Comparison of ENCODE assay signal across 38 cellular contexts in the genomic region with DNA sequence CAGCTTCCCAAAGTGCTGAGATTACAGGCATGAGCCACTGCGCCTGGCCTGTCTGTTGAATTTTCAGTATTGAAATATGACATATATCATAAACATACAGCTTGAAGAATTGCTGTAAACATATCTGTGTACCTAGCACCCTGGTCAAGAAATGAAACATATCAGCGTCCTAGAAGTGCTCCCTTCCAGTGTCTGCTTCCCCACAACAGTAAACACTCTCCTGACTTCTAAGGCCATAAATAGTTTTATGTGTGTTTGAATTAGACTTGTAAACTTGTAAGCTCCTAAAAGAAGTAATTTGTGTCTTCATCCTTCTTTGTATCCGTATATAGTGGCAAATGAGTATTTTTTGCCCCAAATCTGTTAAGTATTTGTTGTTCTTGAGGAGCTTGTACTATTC.
"Had no signal": no experiment of that assay in that cellular context is flagged by ENCODE, and none has a peak within 500 bp of the region (broad histone marks: within the 10 kb centered on the region; RNA-seq: fewer than 3 reads in every experiment).

No MANE protein-coding gene starts in this region.

- H3K36me3 ChIP-seq: adrenal gland, cardiac muscle cell, WERI-Rb-1 had no signal

- H3K4me1 ChIP-seq: adrenal gland had no signal

- H3K9me3 ChIP-seq: adrenal gland had no signal

- H3K4me3 Mint-ChIP-seq: activated CD4-positive, alpha-beta memory T cell treated with anti-CD3 and anti-CD28 coated beads for 36 hours; activated CD4-positive, alpha-beta T cell treated with anti-CD3 and anti-CD28 coated beads for 36 hours; activated CD4-positive, alpha-beta T cell treated with anti-CD3 and anti-CD28 coated beads, Interleukin-2, amount 10 ng/mL, durations not matched to agents 24 days and 14 days; activated CD8-positive, alpha-beta T cell treated with anti-CD3 and anti-CD28 coated beads for 36 hours; activated naive CD4-positive, alpha-beta T cell treated with anti-CD3 and anti-CD28 coated beads for 36 hours; activated naive CD8-positive, alpha-beta T cell treated with anti-CD3 and anti-CD28 coated beads for 36 hours; activated T-cell treated with anti-CD3 and anti-CD28 coated beads, Interleukin-2, amount 50 U/mL, for 4 hours; activated T-cell treated with anti-CD3 and anti-CD28 coated beads, Interleukin-2, amount 50 U/mL, for 72 hours; activated T-helper 1 cell treated with anti-CD3 and anti-CD28 coated beads, Interleukin-12 subunit alpha, Interleukin-12 subunit beta, Interleukin-2, Interleukin-4 antibody, amounts not matched to agents 30 ng/mL and 10 ng/mL and 1 ng/mL, durations not matched to agents 14 hours and 24 hours and 36 hours; activated T-helper 17 cell treated with anti-CD3 and anti-CD28 coated beads, Interleukin-2, amount 50 U/mL, for 72 hours; brain; central memory CD8-positive, alpha-beta T cell; T-helper 1 cell treated with Interleukin-12 subunit alpha and Interleukin-12 subunit beta and Interleukin-4 antibody, amounts not matched to agents 30 μg/mL and 1 μg/mL, for 36 hours; T-helper 2 cell treated with Interferon-gamma antibody and Interleukin-4, amounts not matched to agents 5 μg/mL and 100 μg/mL, for 36 hours; WTC11 had no signal

- H3K4me3 ChIP-seq: adrenal gland, cardiac muscle cell had no signal

- DNase-seq: activated CD4-positive, alpha-beta memory T cell treated with anti-CD3 and anti-CD28 coated beads for 36 hours; activated CD4-positive, alpha-beta T cell treated with anti-CD3 and anti-CD28 coated beads for 1 hour; activated CD4-positive, alpha-beta T cell treated with anti-CD3 and anti-CD28 coated beads for 36 hours; activated CD4-positive, alpha-beta T cell treated with anti-CD3 and anti-CD28 coated beads, Interleukin-2, amount 10 ng/mL, durations not matched to agents 24 days and 14 days; activated CD4-positive, alpha-beta T cell treated with anti-CD3 and anti-CD28 coated beads, Interleukin-2, amount 50 U/mL, for 1 hour; activated CD4-positive, alpha-beta T cell treated with anti-CD3 and anti-CD28 coated beads, Interleukin-2, amount 50 U/mL, for 4 hours; activated CD4-positive, CD25-positive, alpha-beta regulatory T cell; activated CD8-positive, alpha-beta memory T cell treated with anti-CD3 and anti-CD28 coated beads, Interleukin-2, amount 50 U/mL, for 4 hours; activated CD8-positive, alpha-beta T cell treated with anti-CD3 and anti-CD28 coated beads for 36 hours; activated effector memory CD4-positive, alpha-beta T cell treated with anti-CD3 and anti-CD28 coated beads, Interleukin-2, amount 50 U/mL, for 16 hours; activated gamma-delta T cell treated with Interleukin-2 at 50 U/mL for 16 hours; activated naive CD4-positive, alpha-beta T cell; activated naive CD4-positive, alpha-beta T cell treated with anti-CD3 and anti-CD28 coated beads for 36 hours; activated naive CD4-positive, alpha-beta T cell treated with anti-CD3 and anti-CD28 coated beads, Interleukin-2, amount 50 U/mL, for 16 hours; activated naive CD8-positive, alpha-beta T cell treated with anti-CD3 and anti-CD28 coated beads for 36 hours; activated T-cell treated with anti-CD3 and anti-CD28 coated beads for 4 hours; activated T-cell treated with anti-CD3 and anti-CD28 coated beads, Interleukin-2, amount 50 U/mL, for 1 hour; activated T-cell treated with anti-CD3 and anti-CD28 coated beads, Interleukin-2, amount 50 U/mL, for 4 hours; activated T-cell treated with anti-CD3 and anti-CD28 coated beads, Interleukin-2, amount 50 U/mL, for 72 hours; adrenal gland; amniotic stem cell; aorta; caudate nucleus; cerebellar nuclear complex; T-helper 1 cell; T-helper 2 cell; T-helper 9 cell; WERI-Rb-1 had no signal

- H3K36me3 Mint-ChIP-seq: WTC11 had no signal

- H3K27me3 Mint-ChIP-seq: activated CD4-positive, alpha-beta memory T cell treated with anti-CD3 and anti-CD28 coated beads for 36 hours; activated CD4-positive, alpha-beta T cell treated with anti-CD3 and anti-CD28 coated beads for 36 hours; activated CD4-positive, alpha-beta T cell treated with anti-CD3 and anti-CD28 coated beads, Interleukin-2, amount 10 ng/mL, durations not matched to agents 24 days and 14 days; activated CD8-positive, alpha-beta T cell treated with anti-CD3 and anti-CD28 coated beads for 36 hours; activated naive CD8-positive, alpha-beta T cell treated with anti-CD3 and anti-CD28 coated beads for 36 hours; activated T-helper 17 cell treated with anti-CD3 and anti-CD28 coated beads, Interleukin-2, amount 50 U/mL, for 72 hours; brain; central memory CD8-positive, alpha-beta T cell had no signal

- H3K27me3 ChIP-seq: adrenal gland, cardiac muscle cell had no signal

- ATAC-seq: activated CD4-positive, alpha-beta T cell treated with anti-CD3 and anti-CD28 coated beads for 36 hours; activated CD4-positive, CD25-positive, alpha-beta regulatory T cell treated with anti-CD3 and anti-CD28 coated beads, Interleukin-2, amount 50 U/mL, for 24 hours; activated CD8-positive, alpha-beta T cell treated with anti-CD3 and anti-CD28 coated beads for 36 hours; activated naive CD4-positive, alpha-beta T cell treated with anti-CD3 and anti-CD28 coated beads, Interleukin-2, amount 50 U/mL, for 72 hours; activated T-cell treated with anti-CD3 and anti-CD28 coated beads, Interleukin-2, amount 50 U/mL, for 4 hours; activated T-cell treated with anti-CD3 and anti-CD28 coated beads, Interleukin-2, amount 50 U/mL, for 72 hours; activated T-helper 17 cell treated with anti-CD3 and anti-CD28 coated beads, Interleukin-2, amount 50 U/mL, for 72 hours; WTC11 had no signal

- H3K27ac ChIP-seq: adrenal gland, cardiac muscle cell, WERI-Rb-1 had no signal

- H3K9me3 Mint-ChIP-seq: activated CD4-positive, alpha-beta memory T cell treated with anti-CD3 and anti-CD28 coated beads for 36 hours; activated CD8-positive, alpha-beta T cell treated with anti-CD3 and anti-CD28 coated beads for 36 hours; activated naive CD4-positive, alpha-beta T cell treated with anti-CD3 and anti-CD28 coated beads, Interleukin-2, amount 50 U/mL, for 72 hours; activated naive CD8-positive, alpha-beta T cell treated with anti-CD3 and anti-CD28 coated beads for 36 hours; activated T-helper 1 cell treated with anti-CD3 and anti-CD28 coated beads, Interleukin-12 subunit alpha, Interleukin-12 subunit beta, Interleukin-2, Interleukin-4 antibody, amounts not matched to agents 30 ng/mL and 10 ng/mL and 1 ng/mL, durations not matched to agents 14 hours and 24 hours and 36 hours; activated T-helper 17 cell treated with anti-CD3 and anti-CD28 coated beads, Interleukin-2, amount 50 U/mL, for 72 hours; central memory CD8-positive, alpha-beta T cell; T-helper 1 cell treated with Interleukin-12 subunit alpha and Interleukin-12 subunit beta and Interleukin-4 antibody, amounts not matched to agents 30 μg/mL and 1 μg/mL, for 36 hours; T-helper 2 cell treated with Interferon-gamma antibody and Interleukin-4, amounts not matched to agents 5 μg/mL and 100 μg/mL, for 36 hours; WTC11 had no signal

- H3K27ac Mint-ChIP-seq: activated CD4-positive, alpha-beta memory T cell treated with anti-CD3 and anti-CD28 coated beads for 36 hours; activated CD4-positive, alpha-beta T cell treated with anti-CD3 and anti-CD28 coated beads for 36 hours; activated CD4-positive, alpha-beta T cell treated with anti-CD3 and anti-CD28 coated beads, Interleukin-2, amount 10 ng/mL, durations not matched to agents 24 days and 14 days; activated CD8-positive, alpha-beta T cell treated with anti-CD3 and anti-CD28 coated beads for 36 hours; activated naive CD4-positive, alpha-beta T cell treated with anti-CD3 and anti-CD28 coated beads for 36 hours; activated naive CD4-positive, alpha-beta T cell treated with anti-CD3 and anti-CD28 coated beads, Interleukin-2, amount 50 U/mL, for 72 hours; activated naive CD8-positive, alpha-beta T cell treated with anti-CD3 and anti-CD28 coated beads for 36 hours; activated T-cell treated with anti-CD3 and anti-CD28 coated beads, Interleukin-2, amount 50 U/mL, for 72 hours; activated T-helper 1 cell treated with anti-CD3 and anti-CD28 coated beads, Interleukin-12 subunit alpha, Interleukin-12 subunit beta, Interleukin-2, Interleukin-4 antibody, amounts not matched to agents 30 ng/mL and 10 ng/mL and 1 ng/mL, durations not matched to agents 14 hours and 24 hours and 36 hours; activated T-helper 17 cell treated with anti-CD3 and anti-CD28 coated beads, Interleukin-2, amount 50 U/mL, for 72 hours; brain; T-helper 1 cell treated with Interleukin-12 subunit alpha and Interleukin-12 subunit beta and Interleukin-4 antibody, amounts not matched to agents 30 μg/mL and 1 μg/mL, for 36 hours; T-helper 2 cell treated with Interferon-gamma antibody and Interleukin-4, amounts not matched to agents 5 μg/mL and 100 μg/mL, for 36 hours; WTC11 had no signal
